ENCODE assay signal across 8 cellular contexts in genomic region chr14:88013750-88014349, GRCh38. TPM values are rescaled to one million over a fixed set of nuclear protein-coding genes. Genes with fewer than 3 reads are reported as not detected.
DNase-seq lines count a peak whose midpoint lies in the region; ATAC-seq and TF ChIP-seq lines count a peak whose summit lies in the region.

No MANE protein-coding gene starts in this region.

- peak; percentile 91 for ATAC-seq in GM18498 (IDR thresholded peaks at IDR 0.05; ENCODE audit: unreplicated experiment)
- ATAC-seq in HG02759 (IDR thresholded peaks at IDR 0.05; ENCODE audit: unreplicated experiment) = peak; percentile 93
- peak; percentile 94 for ATAC-seq in left colon

- no peak for TF ChIP-seq POLR2A in NB4 (IDR thresholded peaks at IDR 0.05; ENCODE audit: extremely low read depth, insufficient read length)

- TF ChIP-seq CTCF in AG09309 (IDR thresholded peaks at IDR 0.05; ENCODE audit: control insufficient read depth, insufficient read depth, low read depth, low read length, missing control alignments) (peak; percentile 94), NB4 (IDR thresholded peaks at IDR 0.05; ENCODE audit: low read depth, low read length) (peak; percentile 88)

- intact Hi-C loops in left colon (cut with DNase I, micrococcal nuclease) = no loop called here

- DNase-seq in AG09309 (ENCODE audit: low read depth) (no peak), NB4 (ENCODE audit: low read depth) (peak; percentile 63), SIG-M5 treated with dmso at 0.1 percent for 504 hours (lab: John Stamatoyannopoulos, UW; ENCODE audit: unreplicated experiment) (peak; percentile 76), cerebellum (ENCODE audit: low spot score) (peak; percentile 81), left colon (peak; percentile 54 to 64)
- DNase-seq in stimulated activated CD8-positive, alpha-beta memory T cell treated with anti-CD3 and anti-CD28 coated beads, Interleukin-12 subunit alpha, Interleukin-12 subunit beta, amount 100 ng/mL, for 4 hours (ENCODE audit: low read depth) = peak; percentile 10

- no peak overlapping the region for H3K4me3 ChIP-seq in AG09309 (ENCODE audit: control insufficient read depth, low read depth, low read length)
- no peak overlapping the region for H3K4me3 ChIP-seq in NB4 (ENCODE audit: low read depth, low read length)

RNA-seq across cellular contexts. Expression of gene GPR65, which starts 8.9 kb away (rescaled TPM):
- 0.18 TPM for total RNA-seq in cerebellum
- 1 to 10 TPM in 1 of 2 donors, under 1 TPM in 1; 0.18 to 1.5 TPM for total RNA-seq in left colon

RNA-seq across cellular contexts. Expression of gene GALC, which starts 20.9 kb away (rescaled TPM):
- total RNA-seq in cerebellum (35.5 TPM), left colon (10 to 100 TPM; 22.9 to 23.6 TPM)
